ENCODE assay signal across 8 cellular contexts in genomic region chr7:129635300-129636029, GRCh38. TPM values are rescaled to one million over a fixed set of nuclear protein-coding genes. Genes with fewer than 3 reads are reported as not detected.
DNase-seq lines count a peak whose midpoint lies in the region; ATAC-seq lines count a peak whose summit lies in the region.

No MANE protein-coding gene starts in this region.

- ATAC-seq in HG03103 (IDR thresholded peaks at IDR 0.05; ENCODE audit: low read depth, unreplicated experiment) (peak; percentile 72), left lobe of liver (peak; percentile 99)

- DNase-seq in activated gamma-delta T cell treated with Interleukin-2 at 50 U/mL for 16 hours (peak; percentile 64), activated gamma-delta T cell (lab: John Stamatoyannopoulos, UW) (no peak), NCI-H345 (lab: John Stamatoyannopoulos, UW) (peak; percentile 73), cerebellar cortex (ENCODE audit: low spot score) (peak; percentile 87), left lobe of liver (ENCODE audit: low spot score) (peak; percentile 56)
- DNase-seq in activated CD4-positive, CD25-positive, alpha-beta regulatory T cell treated with anti-CD3 and anti-CD28 coated beads, Interleukin-2, amount 50 U/mL, for 72 hours = peak; percentile 50
- peak; percentile 43 to 57 (median 48) for DNase-seq in stimulated activated CD4-positive, alpha-beta T cell treated with anti-CD3 and anti-CD28 coated beads, TNF-alpha, amount 100 ng/mL, for 48 hours (ENCODE audit: low read depth in 3 of 3)

RNA-seq across cellular contexts. Expression of gene NRF1, which starts 23.9 kb away (rescaled TPM):
- 4.5 TPM for total RNA-seq in left lobe of liver
